In genomic region chrX:12443534-12444098, GRCh38 we compare ENCODE assay signal across 13 cellular contexts.
DNase-seq lines count a peak whose midpoint lies in the region; ATAC-seq, FAIRE-seq and TF ChIP-seq lines count a peak whose summit lies in the region.
"Had no signal": no experiment of that assay in that cellular context is flagged by ENCODE, and none has a peak within 500 bp of the region (broad histone marks: within the 10 kb centered on the region; RNA-seq: fewer than 3 reads in every experiment).

No MANE protein-coding gene starts in this region.

- H3K27me3 Mint-ChIP-seq in activated T-helper 2 cell treated with anti-CD3 and anti-CD28 coated beads, Interferon-gamma antibody, Interleukin-2, Interleukin-4, amounts not matched to agents 10 μg/mL and 5 μg/mL and 100 μg/mL, durations not matched to agents 14 hours and 24 hours and 36 hours (ENCODE audit: low read depth) = no peaks in the 10 kb centered on the region

- DNase-seq in GM12891 (ENCODE audit: insufficient read length, low spot score) (no peak), iPS-NIHi7 (ENCODE audit: extremely low spot score) (no peak), NCI-H526 (lab: John Stamatoyannopoulos, UW) (no peak), HUDEP-2 (lab: John Stamatoyannopoulos, UW; ENCODE audit: unreplicated experiment in 76 of 76) (no peak)
- DNase-seq in activated T-helper 2 cell treated with anti-CD3 and anti-CD28 coated beads, Interferon-gamma antibody, Interleukin-2, Interleukin-4, amounts not matched to agents 10 μg/mL and 5 μg/mL and 100 μg/mL, durations not matched to agents 14 hours and 24 hours and 36 hours (ENCODE audit: low spot score) = no peak
- DNase-seq: DMS79; H7; kidney; naive thymus-derived CD8-positive, alpha-beta T cell; SIG-M5 had no signal

- H3K4me1 Mint-ChIP-seq in activated T-helper 2 cell treated with anti-CD3 and anti-CD28 coated beads, Interferon-gamma antibody, Interleukin-2, Interleukin-4, amounts not matched to agents 10 μg/mL and 5 μg/mL and 100 μg/mL, durations not matched to agents 14 hours and 24 hours and 36 hours (ENCODE audit: low read depth) = no peaks in the 10 kb centered on the region
- H3K4me1 Mint-ChIP-seq: naive thymus-derived CD8-positive, alpha-beta T cell had no signal

- no peak for TF ChIP-seq POLR2A in GM12891 (IDR thresholded peaks at IDR 0.05; ENCODE audit: low read depth, low read length)

- no peak overlapping the region for H3K4me3 Mint-ChIP-seq in activated T-helper 2 cell treated with anti-CD3 and anti-CD28 coated beads, Interferon-gamma antibody, Interleukin-2, Interleukin-4, amounts not matched to agents 10 μg/mL and 5 μg/mL and 100 μg/mL, durations not matched to agents 14 hours and 24 hours and 36 hours (ENCODE audit: low read depth)
- H3K4me3 Mint-ChIP-seq: naive thymus-derived CD8-positive, alpha-beta T cell had no signal

- H3K36me3 Mint-ChIP-seq in activated T-helper 2 cell treated with anti-CD3 and anti-CD28 coated beads, Interferon-gamma antibody, Interleukin-2, Interleukin-4, amounts not matched to agents 10 μg/mL and 5 μg/mL and 100 μg/mL, durations not matched to agents 14 hours and 24 hours and 36 hours (ENCODE audit: low read depth) = no peaks in the 10 kb centered on the region
- H3K36me3 Mint-ChIP-seq: naive thymus-derived CD8-positive, alpha-beta T cell had no signal

- intact Hi-C loops in activated T-helper 2 cell treated with anti-CD3 and anti-CD28 coated beads, Interferon-gamma antibody, Interleukin-2, Interleukin-4, amounts not matched to agents 10 μg/mL and 5 μg/mL and 100 μg/mL, durations not matched to agents 14 hours and 24 hours and 36 hours (cut with micrococcal nuclease) = no loop called here

- H3K27ac Mint-ChIP-seq in activated T-helper 2 cell treated with anti-CD3 and anti-CD28 coated beads, Interferon-gamma antibody, Interleukin-2, Interleukin-4, amounts not matched to agents 10 μg/mL and 5 μg/mL and 100 μg/mL, durations not matched to agents 14 hours and 24 hours and 36 hours = no peak overlapping the region
- H3K27ac Mint-ChIP-seq: naive thymus-derived CD8-positive, alpha-beta T cell had no signal

- FAIRE-seq in GM12891 (lab: Jason Lieb, UNC) = peak; percentile 26

- H3K9me3 Mint-ChIP-seq in activated T-helper 2 cell treated with anti-CD3 and anti-CD28 coated beads, Interferon-gamma antibody, Interleukin-2, Interleukin-4, amounts not matched to agents 10 μg/mL and 5 μg/mL and 100 μg/mL, durations not matched to agents 14 hours and 24 hours and 36 hours = no peaks in the 10 kb centered on the region

- ATAC-seq in GM19372 (IDR thresholded peaks at IDR 0.05; ENCODE audit: low read depth, unreplicated experiment) = peak; percentile 86
- ATAC-seq in HG02678 (IDR thresholded peaks at IDR 0.05; ENCODE audit: unreplicated experiment) = peak; percentile 80
- ATAC-seq in HG03432 (IDR thresholded peaks at IDR 0.05; ENCODE audit: unreplicated experiment) = peak; percentile 94
- ATAC-seq: naive thymus-derived CD8-positive, alpha-beta T cell had no signal

TF ChIP-seq in GM12891, 5 proteins besides CTCF, POLR2A, EP300 and RAD21:
- TF ChIP-seq POLR2AphosphoS5 (IDR thresholded peaks at IDR 0.05; ENCODE audit: low read depth, low read length) = no peak
- TF ChIP-seq POU2F2 (IDR thresholded peaks at IDR 0.05; ENCODE audit: low read depth, low read length) = no peak
- peak; percentile 34 for TF ChIP-seq SPI1 (IDR thresholded peaks at IDR 0.05; ENCODE audit: low read depth, low read length)
- no peak for TF ChIP-seq PAX5 (IDR thresholded peaks at IDR 0.05; ENCODE audit: insufficient read depth, low read length, severe bottlenecking)
- no peak for TF ChIP-seq TAF1 (IDR thresholded peaks at IDR 0.05; ENCODE audit: low read depth, low read length)
TF ChIP-seq in GM12891: peak in this region for 1.
